In genomic region chr15:57306944-57307411, GRCh38 we compare ENCODE assay signal across 8 cellular contexts.
A peak's percentile ranks its signal among the peaks of the same experiment; 100 is the strongest.
DNase-seq lines count a peak whose midpoint lies in the region; ATAC-seq and TF ChIP-seq lines count a peak whose summit lies in the region.

No MANE protein-coding gene starts in this region.

- H3K4me1 Mint-ChIP-seq in glutamatergic neuron (ENCODE audit: low read depth, unreplicated experiment): peaks cover 15% of the 10 kb centered on the region

- peak; percentile 4 for ATAC-seq in GM18909 (IDR thresholded peaks at IDR 0.05; ENCODE audit: poor library complexity, unreplicated experiment)
- ATAC-seq in Panc1: peak; percentile 43
- no peak for ATAC-seq in HG02759 (IDR thresholded peaks at IDR 0.05; ENCODE audit: unreplicated experiment)
- ATAC-seq in GM21423 (IDR thresholded peaks at IDR 0.05; ENCODE audit: unreplicated experiment): no peak

- peak overlapping the region; percentile 97 for H3K27ac Mint-ChIP-seq in glutamatergic neuron (ENCODE audit: unreplicated experiment)

- H3K36me3 Mint-ChIP-seq in glutamatergic neuron (ENCODE audit: unreplicated experiment): no peaks in the 10 kb centered on the region

- POLR2A ChIA-PET in Panc1 (lab: Charles Lee): no interaction called here

- H3K27me3 ChIP-seq in Panc1 (ENCODE audit: control insufficient read depth, insufficient read depth, low read length): no peaks in the 10 kb centered on the region

- no peaks in the 10 kb centered on the region for H3K36me3 ChIP-seq in Panc1 (ENCODE audit: control insufficient read depth, insufficient read depth, low read length)

- no peak overlapping the region for H3K27ac ChIP-seq in Panc1 (ENCODE audit: low read length)

- no TSS peak for BruUV-seq in Panc1 (replicated peaks; lab: Mats Ljungman, UMichigan)

- peak overlapping the region; percentile 52 to 58 for H3K4me3 ChIP-seq in Panc1 (ENCODE audit: low read depth in 2 of 2, low read length in 2 of 2)
- peak overlapping the region; percentile 66 for H3K4me3 ChIP-seq in retinal pigment epithelial cell (ENCODE audit: low read length)

- CTCF ChIA-PET in Panc1 (lab: Charles Lee): interaction anchor here (0.7 to 1.7 kb wide), 4 partner anchors 26 to 811 kb away, joined by 3 to 8 read pairs (median 4); no protein-coding TSS in a partner anchor

- H3K9me3 Mint-ChIP-seq in glutamatergic neuron (ENCODE audit: unreplicated experiment): peaks cover 7% of the 10 kb centered on the region

- no peaks in the 10 kb centered on the region for H3K9me3 ChIP-seq in Panc1 (ENCODE audit: control insufficient read depth, insufficient read depth, low read depth, low read length)

- in situ Hi-C loops in Panc1 (cut with HindIII; ENCODE audit: low pct_unique_long_range_greater_than_20kb, low sequenced_read_pairs): no loop called here

- DNase-seq in Panc1 (ENCODE audit: low read depth, low spot score) (no peak), glutamatergic neuron (no peak), retinal pigment epithelial cell (ENCODE audit: low read depth) (no peak)
- no peak for DNase-seq in activated CD8-positive, alpha-beta memory T cell treated with anti-CD3 and anti-CD28 coated beads, Interleukin-2, amount 50 U/mL, for 4 hours
- DNase-seq in activated CD4-positive, alpha-beta T cell treated with anti-CD3 and anti-CD28 coated beads for 1 hour: no peak

- H3K4me1 ChIP-seq in Panc1 (ENCODE audit: control insufficient read depth, insufficient read depth, low read length): 0 out of 2 replicates have a peak, but pooled peaks cover 4% of the 10 kb centered on the region

- intact Hi-C loops in Panc1 (cut with micrococcal nuclease; ENCODE audit: unreplicated experiment): loop anchor here (2.0 to 5.0 kb wide), 2 partner anchors 485 to 810 kb away; no protein-coding TSS in a partner anchor

- peak overlapping the region; percentile 89 for H3K4me3 Mint-ChIP-seq in glutamatergic neuron (ENCODE audit: unreplicated experiment)

- TF ChIP-seq CTCF in Panc1 (IDR thresholded peaks at IDR 0.05): no peak; the same call in 1 of the 2 replicates
- TF ChIP-seq CTCF in glutamatergic neuron (IDR thresholded peaks at IDR 0.05; ENCODE audit: partially characterized antibody, unreplicated experiment): no peak
- TF ChIP-seq CTCF in retinal pigment epithelial cell (conservative IDR thresholded peaks at IDR 0.05; ENCODE audit: low read depth, low read length): no peak

- H3K27me3 Mint-ChIP-seq in glutamatergic neuron (ENCODE audit: unreplicated experiment): peaks cover 2% of the 10 kb centered on the region

Comparison
In these comparisons a context has a peak if more than half of its experiments do, and no peak if none do; other contexts are left out.
1. ATAC-seq: peak in GM18909 (single experiment) and Panc1 (single experiment); none in HG02759 (single experiment) and GM21423 (single experiment).